In the genomic region with DNA sequence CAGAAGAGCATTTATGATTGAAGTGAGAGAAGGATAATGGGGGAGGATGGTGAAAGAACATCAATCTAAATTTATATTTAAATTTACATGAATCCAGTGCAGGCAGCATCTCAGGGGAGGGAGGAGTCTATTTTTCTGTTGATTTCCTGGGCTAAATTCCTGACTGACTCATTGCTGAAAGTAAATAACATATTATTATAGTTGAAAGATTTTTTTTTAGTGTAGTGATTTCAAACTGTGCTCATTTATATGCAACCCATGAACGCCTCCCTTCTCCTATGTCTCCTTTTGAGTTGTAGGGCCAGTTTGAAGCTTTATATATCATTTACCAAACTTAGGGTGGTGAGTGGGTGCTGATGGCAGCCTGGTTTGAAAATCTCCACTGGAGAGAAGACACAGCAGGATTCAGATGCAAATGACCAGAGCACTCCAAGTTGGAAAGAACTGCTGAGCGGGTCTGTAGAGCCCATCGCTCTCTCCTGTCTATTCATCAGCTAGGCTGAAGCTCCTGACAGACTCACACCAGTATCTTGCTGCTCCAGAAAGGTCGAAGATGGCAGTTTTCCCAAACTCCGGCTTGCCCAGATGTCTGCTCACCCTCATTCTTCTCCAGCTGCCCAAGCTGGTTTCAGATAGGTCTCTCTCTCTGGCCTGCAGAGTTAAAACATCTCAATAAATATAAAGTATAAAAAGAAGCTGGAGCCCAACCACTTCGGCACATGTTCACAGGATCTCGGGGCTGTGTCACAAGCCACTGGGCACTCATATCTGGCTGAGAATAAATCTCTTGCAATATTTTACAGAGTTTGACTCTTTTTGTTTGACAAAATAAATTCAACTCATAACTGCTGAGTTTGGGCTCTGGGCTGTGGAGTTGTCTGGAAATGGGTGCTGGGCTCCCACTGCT, we compare ENCODE assay signal across 13 cellular contexts. TPM values are rescaled to one million over a fixed set of nuclear protein-coding genes. Genes with fewer than 3 reads are reported as not detected.
DNase-seq lines count a peak whose midpoint lies in the region; ATAC-seq, FAIRE-seq and TF ChIP-seq lines count a peak whose summit lies in the region.
"Had no signal": no experiment of that assay in that cellular context is flagged by ENCODE, and none has a peak within 500 bp of the region (broad histone marks: within the 10 kb centered on the region; RNA-seq: fewer than 3 reads in every experiment).

No MANE protein-coding gene starts in this region.

- H3K27me3 ChIP-seq in hepatocyte (no peaks in the 10 kb centered on the region), thymus (ENCODE audit: control insufficient read depth, insufficient read depth) (no peaks in the 10 kb centered on the region), small intestine (ENCODE audit: control insufficient read depth in 2 of 2, insufficient read depth in 2 of 2, low read length in 2 of 2) (no peaks in the 10 kb centered on the region)
- H3K27me3 ChIP-seq: ovary had no signal

- H3K4me3 ChIP-seq in hepatocyte (no peak overlapping the region), thymus (ENCODE audit: low read length) (no peak overlapping the region), small intestine (ENCODE audit: low read depth in 1 of 2, low read length in 2 of 2) (no peak overlapping the region)
- H3K4me3 ChIP-seq: ovary had no signal

- 87% methylated on average over 7 of the region's 7 CpGs for WGBS in hepatocyte (ENCODE audit: low lambda C conversion rate, missing lambda C conversion rate)
- 98% methylated on average over 7 of the region's 7 CpGs for WGBS in thymus
- WGBS in small intestine, 3 donors: 83 to 92% (median 87%) methylated on average over 7 of the region's 7 CpGs

- no peaks in the 10 kb centered on the region for H4K20me1 ChIP-seq in hepatocyte (ENCODE audit: insufficient read depth, poor library complexity, severe bottlenecking)

- H3K4me3 Mint-ChIP-seq in activated T-cell treated with anti-CD3 and anti-CD28 coated beads, Interleukin-2, amount 50 U/mL, for 24 hours: no peak overlapping the region
- H3K4me3 Mint-ChIP-seq in T-cell: peak overlapping the region in 1 of 3 donors; percentile 88

- no peak for DNase-seq in activated T-cell treated with anti-CD3 and anti-CD28 coated beads, Interleukin-2, amount 50 U/mL, for 24 hours
- DNase-seq in activated T-cell treated with anti-CD3 and anti-CD28 coated beads, Interleukin-2, amount 50 U/mL, for 48 hours: no peak
- no peak for DNase-seq in T-cell
- DNase-seq in hepatocyte (ENCODE audit: low spot score): no peak
- DNase-seq in small intestine: no peak
- DNase-seq in hepatic stellate cell (ENCODE audit: low spot score): no peak
- DNase-seq: GOT3, NCI-H524, ovary had no signal

- H3K4me1 ChIP-seq in hepatocyte (ENCODE audit: insufficient read depth) (peaks cover 16% of the 10 kb centered on the region), thymus (ENCODE audit: control insufficient read depth, insufficient read depth, low read length) (peaks cover 9% of the 10 kb centered on the region), small intestine (ENCODE audit: control insufficient read depth in 2 of 2, insufficient read depth in 1 of 2, low read depth in 1 of 2, low read length in 1 of 2) (peaks cover 0 to 10% of the 10 kb centered on the region in 2 donors)

- H3K27ac Mint-ChIP-seq in activated T-cell treated with anti-CD3 and anti-CD28 coated beads, Interleukin-2, amount 50 U/mL, for 24 hours: peak overlapping the region; percentile 73
- peak overlapping the region; percentile 100 for H3K27ac Mint-ChIP-seq in T-cell

- H3K27me3 Mint-ChIP-seq in activated T-cell treated with anti-CD3 and anti-CD28 coated beads, Interleukin-2, amount 50 U/mL, for 24 hours: no peaks in the 10 kb centered on the region
- H3K27me3 Mint-ChIP-seq in T-cell: no peaks in the 10 kb centered on the region

- CTCF ChIA-PET in T-cell (lab: Charles Lee): interaction anchor here in 1 of 2 donors (0.7 kb wide), 2 partner anchors 26 to 119 kb away, joined by 3 read pairs; no protein-coding TSS in a partner anchor

- peaks cover 45% of the 10 kb centered on the region for H3K4me1 Mint-ChIP-seq in activated T-cell treated with anti-CD3 and anti-CD28 coated beads, Interleukin-2, amount 50 U/mL, for 24 hours (ENCODE audit: low read depth)
- peaks cover 66 to 70% (median 67%) of the 10 kb centered on the region in 3 donors for H3K4me1 Mint-ChIP-seq in T-cell

- H3K79me2 ChIP-seq in hepatocyte: no peaks in the 10 kb centered on the region

- no peaks in the 10 kb centered on the region for H3K9me2 ChIP-seq in hepatocyte (replicated peaks; ENCODE audit: insufficient read depth)

- POLR2A ChIA-PET in T-cell (lab: Charles Lee): interaction anchor here in 1 of 2 donors (0.5 kb wide), 2 partner anchors 40 to 339 kb away, joined by 10 to 12 read pairs; no protein-coding TSS in a partner anchor

- TF ChIP-seq CTCF in hepatocyte (IDR thresholded peaks at IDR 0.05; ENCODE audit: poor library complexity): no peak

- FAIRE-seq in small intestine (lab: Jason Lieb, UNC): no peak
- FAIRE-seq: astrocyte, TTC549 had no signal

- no peak overlapping the region for H3K4me2 ChIP-seq in hepatocyte

- ATAC-seq in T-cell (replicated peaks in 1 of 4) (no peak), HG03097 (IDR thresholded peaks at IDR 0.05; ENCODE audit: low FRiP score, unreplicated experiment) (no peak)

- H2AFZ ChIP-seq in hepatocyte: no peak overlapping the region

- peaks cover 40% of the 10 kb centered on the region for H3K36me3 Mint-ChIP-seq in activated T-cell treated with anti-CD3 and anti-CD28 coated beads, Interleukin-2, amount 50 U/mL, for 24 hours (ENCODE audit: low read depth)
- no peaks in the 10 kb centered on the region for H3K36me3 Mint-ChIP-seq in T-cell

- H3K9me3 Mint-ChIP-seq in activated T-cell treated with anti-CD3 and anti-CD28 coated beads, Interleukin-2, amount 50 U/mL, for 24 hours: peaks cover 10% of the 10 kb centered on the region
- H3K9me3 Mint-ChIP-seq in T-cell: peaks cover 6 to 9% (median 7%) of the 10 kb centered on the region in 3 donors

- H3K36me3 ChIP-seq in hepatocyte (replicated peaks; ENCODE audit: insufficient read depth, low read depth) (no peaks in the 10 kb centered on the region), thymus (ENCODE audit: control insufficient read depth, insufficient read depth) (peaks cover 3% of the 10 kb centered on the region), small intestine (ENCODE audit: control insufficient read depth in 2 of 2, insufficient read depth in 2 of 2, low read length in 2 of 2) (no peaks in the 10 kb centered on the region)
- H3K36me3 ChIP-seq: ovary had no signal

- H3K27ac ChIP-seq in hepatocyte (peak overlapping the region; percentile 81), thymus (ENCODE audit: low read depth) (peak overlapping the region; percentile 21), small intestine (ENCODE audit: low read depth in 1 of 2, low read length in 1 of 2) (peak overlapping the region in 1 of 2 donors; percentile 69)
- H3K27ac ChIP-seq: ovary had no signal

- H3K9me3 ChIP-seq in hepatocyte (ENCODE audit: low read depth) (no peaks in the 10 kb centered on the region), thymus (ENCODE audit: control insufficient read depth) (peaks cover 3% of the 10 kb centered on the region), small intestine (ENCODE audit: control insufficient read depth, low read depth) (no peaks in the 10 kb centered on the region)
- H3K9me3 ChIP-seq: ovary had no signal

RNA-seq across cellular contexts. Expression of gene BTN2A1, which starts 18.3 kb away (rescaled TPM):
- total RNA-seq in T-cell: 10 to 100 TPM; 36.1 to 53.4 (median 47.9) TPM
- 20.0 and 21.4 TPM in 2 replicates for total RNA-seq in hepatocyte
- polyA plus RNA-seq in hepatocyte: 14.9 and 17.9 TPM in 2 replicates
- polyA plus RNA-seq in thymus: 26.9 TPM
- polyA plus RNA-seq in small intestine: 10 to 100 TPM; 15.4 to 19.6 (median 17.2) TPM

RNA-seq across cellular contexts. Expression of gene BTN1A1, which starts 24.0 kb away (rescaled TPM):
- total RNA-seq in T-cell: not detected
- total RNA-seq in hepatocyte: 0.60 and 0.84 TPM in 2 replicates
- 0.15 and 0.59 TPM in 2 replicates for polyA plus RNA-seq in hepatocyte
- 0.16 TPM for polyA plus RNA-seq in thymus
- polyA plus RNA-seq in small intestine: under 1 TPM in 1 of 3 donors, not detected in 2; 0.48 TPM
- total RNA-seq: astrocyte, ovary had no signal

RNA-seq across cellular contexts. Expression of gene BTN3A3, which starts 35.8 kb away (rescaled TPM):
- 100 to 1,000 TPM; 115 to 172 (median 142) TPM for total RNA-seq in T-cell
- total RNA-seq in hepatocyte: 3.8 and 7.5 TPM in 2 replicates
- polyA plus RNA-seq in hepatocyte: 3.9 and 4.3 TPM in 2 replicates
- polyA plus RNA-seq in thymus: 19.3 TPM
- 10 to 100 TPM in 2 of 3 donors, 1 to 10 TPM in 1; 8.9 to 19.6 (median 14.3) TPM for polyA plus RNA-seq in small intestine
